10 cellular contexts compared by ENCODE assay signal in genomic region chr1:234970371-234970730, GRCh38.
DNase-seq lines count a peak whose midpoint lies in the region; ATAC-seq lines count a peak whose summit lies in the region.
"Had no signal": no experiment of that assay in that cellular context is flagged by ENCODE, and none has a peak within 500 bp of the region (broad histone marks: within the 10 kb centered on the region; RNA-seq: fewer than 3 reads in every experiment).

No MANE protein-coding gene starts in this region.

- peak; percentile 72 for DNase-seq in NCI-H1092 treated with DMSO at 0.1 percent for 48 hours (lab: John Stamatoyannopoulos, UW)
- DNase-seq in NCI-H1092 (lab: John Stamatoyannopoulos, UW): no peak
- no peak for DNase-seq in activated naive CD8-positive, alpha-beta T cell treated with anti-CD3 and anti-CD28 coated beads, Interleukin-2, amount 50 U/mL, for 24 hours
- no peak for DNase-seq in medulla oblongata (ENCODE audit: extremely low spot score)
- no peak for DNase-seq in SW480 (ENCODE audit: low spot score)
- DNase-seq: AML-193 had no signal

- H3K4me1 Mint-ChIP-seq in activated naive CD8-positive, alpha-beta T cell treated with anti-CD3 and anti-CD28 coated beads, Interleukin-2, amount 50 U/mL, for 24 hours: peaks cover 60% of the 10 kb centered on the region

- H3K4me3 ChIP-seq in iPS-20b (ENCODE audit: low read length) (peak overlapping the region; percentile 61; the same call in 1 of the 2 replicates), stomach smooth muscle (ENCODE audit: low read length in 2 of 2) (peak overlapping the region in 1 of 2 donors; percentile 61)

- ATAC-seq in activated naive CD8-positive, alpha-beta T cell treated with anti-CD3 and anti-CD28 coated beads, Interleukin-2, amount 50 U/mL, for 24 hours: peak; percentile 33
- no peak for ATAC-seq in HG03460 (IDR thresholded peaks at IDR 0.05; ENCODE audit: unreplicated experiment)

- H3K9me3 ChIP-seq in iPS-20b (ENCODE audit: insufficient read depth, low read depth, low read length): no peaks in the 10 kb centered on the region
- H3K9me3 ChIP-seq in stomach smooth muscle (ENCODE audit: control insufficient read depth in 2 of 2, low read length in 2 of 2): no peaks in the 10 kb centered on the region

- no peak overlapping the region for H3K27ac ChIP-seq in iPS-20b (ENCODE audit: low read length)
- peak overlapping the region; percentile 97 for H3K27ac ChIP-seq in stomach smooth muscle (ENCODE audit: low read length)

- no peak overlapping the region for H3K4me3 Mint-ChIP-seq in activated naive CD8-positive, alpha-beta T cell treated with anti-CD3 and anti-CD28 coated beads, Interleukin-2, amount 50 U/mL, for 24 hours

- peak overlapping the region; percentile 90 for H3K27ac Mint-ChIP-seq in activated naive CD8-positive, alpha-beta T cell treated with anti-CD3 and anti-CD28 coated beads, Interleukin-2, amount 50 U/mL, for 24 hours

- H3K9ac ChIP-seq in iPS-20b (ENCODE audit: low read depth, low read length): peak overlapping the region; percentile 68; the same call in 1 of the 2 replicates
- H3K9ac ChIP-seq in stomach smooth muscle (ENCODE audit: low read length in 2 of 2): peak overlapping the region; percentile 80 to 83

- H3K36me3 Mint-ChIP-seq in activated naive CD8-positive, alpha-beta T cell treated with anti-CD3 and anti-CD28 coated beads, Interleukin-2, amount 50 U/mL, for 24 hours (ENCODE audit: low read depth): no peaks in the 10 kb centered on the region

- no peaks in the 10 kb centered on the region for H3K9me3 Mint-ChIP-seq in activated naive CD8-positive, alpha-beta T cell treated with anti-CD3 and anti-CD28 coated beads, Interleukin-2, amount 50 U/mL, for 24 hours
- H3K9me3 Mint-ChIP-seq: central memory CD8-positive, alpha-beta T cell had no signal

- H3K27me3 Mint-ChIP-seq in activated naive CD8-positive, alpha-beta T cell treated with anti-CD3 and anti-CD28 coated beads, Interleukin-2, amount 50 U/mL, for 24 hours: no peaks in the 10 kb centered on the region

- H3K4me1 ChIP-seq in iPS-20b (ENCODE audit: insufficient read depth, low read length) (peaks cover 38% of the 10 kb centered on the region), stomach smooth muscle (ENCODE audit: control insufficient read depth, insufficient read depth, low read length) (peaks cover 56% of the 10 kb centered on the region)

- no peaks in the 10 kb centered on the region for H3K36me3 ChIP-seq in iPS-20b (ENCODE audit: insufficient read depth, low read depth, low read length)
- H3K36me3 ChIP-seq in stomach smooth muscle (ENCODE audit: control insufficient read depth in 2 of 2, insufficient read depth in 2 of 2, low read length in 2 of 2): no peaks in the 10 kb centered on the region

- H3K27me3 ChIP-seq in iPS-20b (ENCODE audit: insufficient read depth, low read length) (peaks cover 13% of the 10 kb centered on the region; the same call in 1 of the 2 replicates), stomach smooth muscle (ENCODE audit: control insufficient read depth in 1 of 2, insufficient read depth in 2 of 2, low read length in 2 of 2) (no peaks in the 10 kb centered on the region)
